1 cellular context compared by ENCODE assay signal in the genomic region with DNA sequence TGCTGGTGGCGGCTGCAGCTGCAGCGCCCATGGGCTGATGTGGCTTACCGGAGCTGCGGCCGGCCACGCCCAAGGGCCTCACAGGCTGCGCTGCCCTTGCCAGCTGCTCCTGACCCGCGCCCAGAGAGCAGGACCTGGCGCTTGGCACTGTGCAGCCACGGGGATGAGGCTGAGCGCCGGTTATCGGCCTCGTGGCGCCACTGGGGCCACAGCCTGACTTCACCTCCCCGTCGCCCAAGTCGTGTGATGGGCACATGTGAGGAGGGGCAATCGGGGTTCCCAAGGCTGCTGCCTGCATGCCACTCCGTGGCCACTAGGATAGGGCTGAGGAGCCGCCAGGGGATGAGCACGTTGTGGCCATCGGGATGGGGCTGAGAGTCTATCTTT.
TF ChIP-seq lines count a peak whose summit lies in the region.

No MANE protein-coding gene starts in this region.

TF ChIP-seq in GM23338, 12 proteins besides CTCF, POLR2A, EP300 and RAD21:
- TF ChIP-seq, protein P1, sequence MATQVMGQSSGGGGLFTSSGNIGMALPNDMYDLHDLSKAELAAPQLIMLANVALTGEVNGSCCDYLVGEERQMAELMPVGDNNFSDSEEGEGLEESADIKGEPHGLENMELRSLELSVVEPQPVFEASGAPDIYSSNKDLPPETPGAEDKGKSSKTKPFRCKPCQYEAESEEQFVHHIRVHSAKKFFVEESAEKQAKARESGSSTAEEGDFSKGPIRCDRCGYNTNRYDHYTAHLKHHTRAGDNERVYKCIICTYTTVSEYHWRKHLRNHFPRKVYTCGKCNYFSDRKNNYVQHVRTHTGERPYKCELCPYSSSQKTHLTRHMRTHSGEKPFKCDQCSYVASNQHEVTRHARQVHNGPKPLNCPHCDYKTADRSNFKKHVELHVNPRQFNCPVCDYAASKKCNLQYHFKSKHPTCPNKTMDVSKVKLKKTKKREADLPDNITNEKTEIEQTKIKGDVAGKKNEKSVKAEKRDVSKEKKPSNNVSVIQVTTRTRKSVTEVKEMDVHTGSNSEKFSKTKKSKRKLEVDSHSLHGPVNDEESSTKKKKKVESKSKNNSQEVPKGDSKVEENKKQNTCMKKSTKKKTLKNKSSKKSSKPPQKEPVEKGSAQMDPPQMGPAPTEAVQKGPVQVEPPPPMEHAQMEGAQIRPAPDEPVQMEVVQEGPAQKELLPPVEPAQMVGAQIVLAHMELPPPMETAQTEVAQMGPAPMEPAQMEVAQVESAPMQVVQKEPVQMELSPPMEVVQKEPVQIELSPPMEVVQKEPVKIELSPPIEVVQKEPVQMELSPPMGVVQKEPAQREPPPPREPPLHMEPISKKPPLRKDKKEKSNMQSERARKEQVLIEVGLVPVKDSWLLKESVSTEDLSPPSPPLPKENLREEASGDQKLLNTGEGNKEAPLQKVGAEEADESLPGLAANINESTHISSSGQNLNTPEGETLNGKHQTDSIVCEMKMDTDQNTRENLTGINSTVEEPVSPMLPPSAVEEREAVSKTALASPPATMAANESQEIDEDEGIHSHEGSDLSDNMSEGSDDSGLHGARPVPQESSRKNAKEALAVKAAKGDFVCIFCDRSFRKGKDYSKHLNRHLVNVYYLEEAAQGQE (IDR thresholded peaks at IDR 0.05; ENCODE audit: unreplicated experiment), result no peak
- TF ChIP-seq POLR2AphosphoS5 (IDR thresholded peaks at IDR 0.05; ENCODE audit: low read depth), result no peak
